In the genomic region with DNA sequence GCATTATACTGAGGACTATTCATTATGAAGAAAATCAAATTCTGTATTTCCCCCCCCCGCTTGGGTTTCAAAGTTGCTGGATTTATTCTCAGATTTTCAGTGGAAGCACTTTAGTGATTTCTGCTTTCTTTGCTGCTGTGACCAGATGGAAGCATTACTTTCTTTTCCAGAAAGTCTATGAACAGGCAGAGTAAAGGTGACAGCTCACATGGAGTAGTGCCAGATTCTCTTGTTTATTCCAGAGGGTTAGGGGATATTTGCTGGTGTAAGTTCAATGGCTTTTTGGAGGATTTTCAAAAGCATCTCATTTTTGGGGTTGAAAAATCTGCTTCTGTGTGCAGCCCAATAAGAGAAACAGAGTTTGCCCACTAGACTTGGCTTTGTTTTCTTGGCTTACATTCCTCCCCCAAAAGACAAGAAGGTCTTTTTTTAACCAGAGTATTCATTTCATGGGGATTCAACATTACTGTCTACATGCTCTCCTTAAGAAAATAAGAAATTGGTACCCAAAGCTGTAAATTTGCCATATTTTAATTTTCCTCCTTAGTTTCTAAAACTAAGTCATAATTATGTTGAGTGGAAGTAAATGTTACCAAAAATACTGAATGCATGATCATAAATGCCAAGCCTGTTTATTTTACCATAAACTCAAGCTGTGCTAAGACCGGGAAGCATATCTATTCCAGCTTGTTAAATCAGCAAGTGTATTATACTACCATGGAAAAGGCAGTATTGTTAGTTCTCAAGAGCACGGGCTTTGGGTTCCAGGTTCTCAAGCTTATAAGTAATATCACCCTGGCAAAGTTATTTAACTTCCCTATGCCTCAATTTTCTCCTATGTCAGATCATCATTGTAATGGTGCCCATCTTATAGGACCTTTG, we compare ENCODE assay signal across 25 cellular contexts.
"Had no signal": no experiment of that assay in that cellular context is flagged by ENCODE, and none has a peak within 500 bp of the region (broad histone marks: within the 10 kb centered on the region; RNA-seq: fewer than 3 reads in every experiment).

No MANE protein-coding gene starts in this region.

- H3K36me3 ChIP-seq: esophagus squamous epithelium, gastroesophageal sphincter, pancreas, spleen, tibial nerve, upper lobe of right lung, vagina had no signal

- DNase-seq: effector memory CD4-positive, alpha-beta T cell; esophagus squamous epithelium; foreskin fibroblast; glutamatergic neuron; kidney; left cardiac atrium; left ventricle myocardium superior; mesenchymal stem cell; naive B cell; occipital lobe; pancreas; psoas muscle; retina; spleen; stimulated activated CD4-positive, alpha-beta T cell treated with anti-CD3 and anti-CD28 coated beads, Interleukin-15, amount 100 ng/mL, for 24 hours; stimulated activated CD4-positive, alpha-beta T cell treated with anti-CD3 and anti-CD28 coated beads, Interleukin-1b, Interleukin-23, amount 100 ng/mL, for 48 hours; stimulated activated CD4-positive, alpha-beta T cell treated with anti-CD3 and anti-CD28 coated beads, Interleukin-4, amount 100 ng/mL, for 24 hours; upper lobe of right lung had no signal

- H3K4me1 ChIP-seq: esophagus squamous epithelium, gastroesophageal sphincter, psoas muscle, spleen, upper lobe of right lung, vagina had no signal

- H3K9me3 ChIP-seq: esophagus squamous epithelium, gastroesophageal sphincter, pancreas, psoas muscle, spleen, tibial nerve, upper lobe of right lung, vagina had no signal

- ATAC-seq: gastroesophageal sphincter; left cardiac atrium; left ventricle myocardium superior; psoas muscle; sciatic nerve; stimulated activated memory B cell treated with anti-CD40 and anti-IgM and Interleukin-4, amounts not matched to agents 10 μg/mL and 1 μg/mL and 100 μg/mL, for 72 hours; upper lobe of right lung had no signal

- H3K4me3 ChIP-seq: esophagus squamous epithelium, gastroesophageal sphincter, lung, pancreas, psoas muscle, spleen, tibial nerve, upper lobe of right lung, vagina had no signal

- H3K27me3 ChIP-seq: esophagus squamous epithelium, gastroesophageal sphincter, pancreas, spleen, tibial nerve, upper lobe of right lung, vagina had no signal

- H3K27ac ChIP-seq: epithelial cell of prostate, esophagus squamous epithelium, gastroesophageal sphincter, pancreas, psoas muscle, spleen, tibial nerve, upper lobe of right lung, vagina had no signal
